ENCODE assay signal across 13 cellular contexts in genomic region chrX:155745792-155746191, GRCh38.
DNase-seq lines count a peak whose midpoint lies in the region; ATAC-seq and TF ChIP-seq lines count a peak whose summit lies in the region.
"Had no signal": no experiment of that assay in that cellular context is flagged by ENCODE, and none has a peak within 500 bp of the region (broad histone marks: within the 10 kb centered on the region; RNA-seq: fewer than 3 reads in every experiment).

No MANE protein-coding gene starts in this region.

- TF ChIP-seq POLR2A in erythroblast (IDR thresholded peaks at IDR 0.05; ENCODE audit: low read length): no peak
- TF ChIP-seq POLR2A in stomach (IDR thresholded peaks at IDR 0.05): no peak

- H3K9me3 ChIP-seq in stomach: peaks cover 0 to 11% (median 3%) of the 10 kb centered on the region in 4 donors
- H3K9me3 ChIP-seq: upper lobe of right lung had no signal

- in situ Hi-C loops in GM13976 (cut with MboI; ENCODE audit: low sequenced_read_pairs, unreplicated experiment): no loop called here

- intact Hi-C loops in stomach (cut with DNase I; ENCODE audit: low total_unique reads): no loop called here

- H3K4me3 ChIP-seq in stomach: no peak overlapping the region
- H3K4me3 ChIP-seq: gastroesophageal sphincter, upper lobe of right lung had no signal

- no peaks in the 10 kb centered on the region for H3K27me3 ChIP-seq in stomach
- H3K27me3 ChIP-seq: gastroesophageal sphincter, upper lobe of right lung had no signal

- peak overlapping the region in 1 of 5 donors; percentile 5 for H3K27ac ChIP-seq in stomach
- H3K27ac ChIP-seq: gastroesophageal sphincter, upper lobe of right lung had no signal

- ATAC-seq in HG03196 (IDR thresholded peaks at IDR 0.05; ENCODE audit: unreplicated experiment): no peak
- no peak for ATAC-seq in GM18870 (IDR thresholded peaks at IDR 0.05; ENCODE audit: unreplicated experiment)
- ATAC-seq: gastroesophageal sphincter; naive thymus-derived CD8-positive, alpha-beta T cell; upper lobe of right lung had no signal

- H3K36me3 ChIP-seq in stomach: no peaks in the 10 kb centered on the region
- H3K36me3 ChIP-seq: gastroesophageal sphincter, upper lobe of right lung had no signal

- TF ChIP-seq CTCF in stomach (IDR thresholded peaks at IDR 0.05) (no peak), GM13976 (IDR thresholded peaks at IDR 0.05; ENCODE audit: borderline replicate concordance, control extremely low read depth, extremely low read depth, insufficient read depth, missing control alignments) (no peak)

- TF ChIP-seq EP300 in stomach (IDR thresholded peaks at IDR 0.05): no peak

- 13 to 37% (median 27%) methylated on average over 2 of the region's 2 CpGs for WGBS in stomach, 5 donors

- H3K4me1 ChIP-seq in stomach: peaks cover 0 to 13% (median 3%) of the 10 kb centered on the region in 4 donors

- DNase-seq in NCI-H510A treated with DMSO at 0.1 percent for 48 hours (lab: John Stamatoyannopoulos, UW) (peak; percentile 0), NCI-H510A (lab: John Stamatoyannopoulos, UW) (no peak), NCI-H748 (lab: John Stamatoyannopoulos, UW; ENCODE audit: unreplicated experiment) (peak; percentile 95), erythroblast (lab: John Stamatoyannopoulos, UW) (peak; percentile 80 to 87), stomach (peak; percentile 47), GM13976 (ENCODE audit: low spot score) (no peak)
- DNase-seq: ACHN; naive thymus-derived CD8-positive, alpha-beta T cell; stimulated activated CD4-positive, alpha-beta T cell treated with anti-CD3 and anti-CD28 coated beads, Interleukin-4, amount 100 ng/mL, for 1 hour; upper lobe of right lung had no signal

Comparison
In these comparisons a context has a peak if more than half of its experiments do, and no peak if none do; other contexts are left out.
1. DNase-seq: peak in NCI-H510A treated with DMSO at 0.1 percent for 48 hours (single experiment), NCI-H748 (single experiment), erythroblast (2 of 2) and stomach (single experiment); none in NCI-H510A (single experiment) and GM13976 (single experiment).